In genomic region chr15:72786946-72787345, GRCh38 we compare ENCODE assay signal across 16 cellular contexts. TPM values are rescaled to one million over a fixed set of nuclear protein-coding genes. Genes with fewer than 3 reads are reported as not detected.
DNase-seq lines count a peak whose midpoint lies in the region; ATAC-seq, FAIRE-seq and TF ChIP-seq lines count a peak whose summit lies in the region.
"Had no signal": no experiment of that assay in that cellular context is flagged by ENCODE, and none has a peak within 500 bp of the region (broad histone marks: within the 10 kb centered on the region; RNA-seq: fewer than 3 reads in every experiment).

No MANE protein-coding gene starts in this region.

- DNase-seq in CD8-positive, alpha-beta memory T cell = no peak
- DNase-seq in IMR-90 (no peak), K562 (ENCODE audit: extremely low read depth in 1 of 4, low spot score in 3 of 4) (no peak), neuronal stem cell (ENCODE audit: low spot score) (no peak), thyroid gland (no peak), SKM-1 treated with dmso at 0.1 percent for 144 hours (lab: John Stamatoyannopoulos, UW; ENCODE audit: unreplicated experiment) (no peak), NCI-H1436 treated with DMSO at 0.1 percent for 48 hours (lab: John Stamatoyannopoulos, UW) (no peak)
- DNase-seq: brain microvascular endothelial cell; NCI-H1417; NCI-H2171; NCI-H82; stimulated activated CD4-positive, alpha-beta T cell treated with anti-CD3 and anti-CD28 coated beads, Interleukin-4, amount 100 ng/mL, for 24 hours had no signal

- no peak for ATAC-seq in IMR-90 (ENCODE audit: low read depth)
- ATAC-seq in K562 = no peak
- ATAC-seq: activated naive CD4-positive, alpha-beta T cell treated with anti-CD3 and anti-CD28 coated beads, Interleukin-2, amount 50 U/mL, for 72 hours; WTC11 had no signal

- POLR2A ChIA-PET in CD8-positive, alpha-beta memory T cell (lab: Charles Lee) = no interaction called here
- POLR2A ChIA-PET in IMR-90 (lab: Charles Lee; ENCODE audit: unreplicated experiment) = no interaction called here
- POLR2A ChIA-PET in K562 (lab: Yijun Ruan, JAX) = interaction anchor here (0.6 kb wide), 1 partner anchor 1079 kb away, joined by 3 read pairs; no protein-coding TSS in a partner anchor

- no peak overlapping the region for H3K27ac ChIP-seq in CD8-positive, alpha-beta memory T cell (ENCODE audit: low read depth, low read length)
- no peak overlapping the region for H3K27ac ChIP-seq in IMR-90 (ENCODE audit: insufficient read depth, low read length)
- H3K27ac ChIP-seq in K562 (ENCODE audit: extremely low read depth, low read depth, low read length) = no peak overlapping the region
- H3K27ac ChIP-seq in neuronal stem cell (replicated peaks; ENCODE audit: low read length) = no peak overlapping the region
- no peak overlapping the region for H3K27ac ChIP-seq in thyroid gland
- H3K27ac ChIP-seq: brain microvascular endothelial cell, thoracic aorta had no signal

- peaks cover 0 to 9% (median 0%) of the 10 kb centered on the region in 3 donors for H3K36me3 Mint-ChIP-seq in CD8-positive, alpha-beta memory T cell
- H3K36me3 Mint-ChIP-seq: WTC11 had no signal

- H3K9me3 ChIP-seq in CD8-positive, alpha-beta memory T cell (ENCODE audit: low read length) = no peaks in the 10 kb centered on the region
- H3K9me3 ChIP-seq in IMR-90 (ENCODE audit: control insufficient read depth, insufficient read depth, low read length) (no peaks in the 10 kb centered on the region), K562 (replicated peaks; ENCODE audit: control insufficient read depth, insufficient read depth, low read depth, low read length) (no peaks in the 10 kb centered on the region), neuronal stem cell (replicated peaks in 1 of 2; ENCODE audit: control insufficient read depth in 2 of 2, insufficient read depth in 1 of 2, low read depth in 1 of 2, low read length in 2 of 2) (no peaks in the 10 kb centered on the region), thyroid gland (no peaks in the 10 kb centered on the region)
- H3K9me3 ChIP-seq: thoracic aorta had no signal

- intact Hi-C loops in IMR-90 (cut with micrococcal nuclease) = no loop called here
- intact Hi-C loops in K562 (cut with micrococcal nuclease) = loop anchor here (5.0 to 10.0 kb wide), 2 partner anchors 295 to 458 kb away; no protein-coding TSS in a partner anchor
- intact Hi-C loops in thyroid gland (cut with DNase I) = no loop called here

- dilution Hi-C loops in IMR-90 (cut with HindIII; ENCODE audit: low sequenced_read_pairs, unreplicated experiment) = no loop called here

- H3K79me1 ChIP-seq in IMR-90 (ENCODE audit: low read depth in 1 of 2, low read length in 2 of 2) (peaks cover 5 to 13% of the 10 kb centered on the region in 2 experiments; a peak in 3 of 4 replicates), neuronal stem cell (ENCODE audit: low read depth, low read length) (peaks cover 4% of the 10 kb centered on the region)

- no peak for TF ChIP-seq POLR2A in IMR-90 (IDR thresholded peaks at IDR 0.05; ENCODE audit: low read depth, low read length)
- TF ChIP-seq POLR2A in K562 (conservative IDR thresholded peaks at IDR 0.05) = no peak
- no peak for TF ChIP-seq POLR2A in thyroid gland (IDR thresholded peaks at IDR 0.05)

- H2BK120ac ChIP-seq in IMR-90 (ENCODE audit: low read depth, low read length) (0 out of 2 replicates have a peak overlapping the region, but pooled peaks have one; percentile 10), neuronal stem cell (ENCODE audit: low read depth, low read length) (no peak overlapping the region)

- no peak overlapping the region for H2BK5ac ChIP-seq in IMR-90 (ENCODE audit: low read depth, low read length, poor library complexity, severe bottlenecking)
- no peak overlapping the region for H2BK5ac ChIP-seq in neuronal stem cell (ENCODE audit: low read length)

- peaks cover 30% of the 10 kb centered on the region for H3K4me1 ChIP-seq in CD8-positive, alpha-beta memory T cell (ENCODE audit: insufficient read depth, low read length)
- peaks cover 18% of the 10 kb centered on the region for H3K4me1 ChIP-seq in IMR-90 (ENCODE audit: control insufficient read depth, insufficient read depth, low read length)
- H3K4me1 ChIP-seq in K562 (replicated peaks in 1 of 2; ENCODE audit: control insufficient read depth in 2 of 2, insufficient read depth in 2 of 2, low read length in 2 of 2) = peaks cover 5 to 7% of the 10 kb centered on the region in 2 experiments; a peak in 3 of 5 replicates
- H3K4me1 ChIP-seq in neuronal stem cell (ENCODE audit: control insufficient read depth in 2 of 2, insufficient read depth in 1 of 2, low read depth in 1 of 2, low read length in 2 of 2) = peaks cover 6 to 19% of the 10 kb centered on the region in 2 donors
- peaks cover 2 to 10% of the 10 kb centered on the region in 2 donors for H3K4me1 ChIP-seq in thyroid gland

- H2BK15ac ChIP-seq in IMR-90 (ENCODE audit: low read depth, low read length) (no peak overlapping the region), neuronal stem cell (ENCODE audit: low read length) (no peak overlapping the region)

- H3K14ac ChIP-seq in IMR-90 (replicated peaks; ENCODE audit: low read depth, low read length) = no peak overlapping the region
- H3K14ac ChIP-seq in neuronal stem cell (ENCODE audit: low read length) = no peak overlapping the region

- H4K5ac ChIP-seq in IMR-90 (ENCODE audit: low read depth, low read length) = no peak overlapping the region

- H2AFZ ChIP-seq in IMR-90 (replicated peaks; ENCODE audit: low read length, poor library complexity) (no peak overlapping the region), K562 (ENCODE audit: low read depth, low read length) (peak overlapping the region; percentile 19; the same call in 1 of the 2 replicates), neuronal stem cell (ENCODE audit: low read length) (peak overlapping the region; percentile 95)

- H3K4me3 Mint-ChIP-seq in CD8-positive, alpha-beta memory T cell = peak overlapping the region in 4 of 7 donors; percentile 6 to 20 (median 14)
- H3K4me3 Mint-ChIP-seq: B cell, WTC11 had no signal

- H3K9me1 ChIP-seq in IMR-90 (ENCODE audit: insufficient read depth, low read length) (peaks cover 19% of the 10 kb centered on the region), K562 (ENCODE audit: control insufficient read depth, insufficient read depth, low read length) (no peaks in the 10 kb centered on the region)

- no peak overlapping the region for H3K4me2 ChIP-seq in IMR-90 (ENCODE audit: low read depth, low read length)
- no peak overlapping the region for H3K4me2 ChIP-seq in K562 (ENCODE audit: insufficient read depth, low read length)
- H3K4me2 ChIP-seq in neuronal stem cell (ENCODE audit: insufficient read depth, low read length, poor library complexity, severe bottlenecking) = no peak overlapping the region

- H3K79me2 ChIP-seq in K562 (ENCODE audit: control insufficient read depth, insufficient read depth, low read length) = peaks cover 16% of the 10 kb centered on the region

- H3K4ac ChIP-seq in IMR-90 (ENCODE audit: low read depth, low read length) = peak overlapping the region; percentile 68; the same call in 1 of the 2 replicates
- H3K4ac ChIP-seq in neuronal stem cell (ENCODE audit: low read length) = no peak overlapping the region

- H4K8ac ChIP-seq in IMR-90 (ENCODE audit: low read depth in 2 of 2, low read length in 2 of 2) = peak overlapping the region in 1 of 2 experiments; percentile 88; a peak in 1 of 4 replicates
- no peak overlapping the region for H4K8ac ChIP-seq in neuronal stem cell (ENCODE audit: low read depth, low read length)

- no peak for TF ChIP-seq EP300 in K562 (IDR thresholded peaks at IDR 0.05; ENCODE audit: low read length)

- no peak overlapping the region for H2BK20ac ChIP-seq in IMR-90 (ENCODE audit: low read depth, low read length)

- BruUV-seq in IMR-90 (replicated peaks; lab: Mats Ljungman, UMichigan) = no TSS peak
- BruUV-seq in K562 (replicated peaks; lab: Mats Ljungman, UMichigan) = no TSS peak

- no CpG with 5 or more reads among the region's 4 CpGs for WGBS in IMR-90 (ENCODE audit: extremely low coverage in 2 of 2, insufficient read length in 1 of 2), 2 experiments
- 24% methylated on average over 4 of the region's 4 CpGs for WGBS in K562 (ENCODE audit: insufficient coverage, low coverage, missing lambda C conversion rate)
- no CpG with 5 or more reads among the region's 4 CpGs for WGBS in neuronal stem cell (ENCODE audit: extremely low coverage in 2 of 2, insufficient read length in 2 of 2, insufficient replicate concordance in 1 of 2), 2 donors
- 79 to 83% methylated on average over 4 of the region's 4 CpGs for WGBS in thyroid gland, 2 donors

- no peak overlapping the region for H2BK12ac ChIP-seq in neuronal stem cell (ENCODE audit: low read length)

- H3K9me3 Mint-ChIP-seq in CD8-positive, alpha-beta memory T cell = no peaks in the 10 kb centered on the region
- H3K9me3 Mint-ChIP-seq: activated naive CD4-positive, alpha-beta T cell treated with anti-CD3 and anti-CD28 coated beads, Interleukin-2, amount 50 U/mL, for 72 hours had no signal

- H4K20me1 ChIP-seq in IMR-90 (ENCODE audit: insufficient read depth, low read length) (no peaks in the 10 kb centered on the region), K562 (replicated peaks; ENCODE audit: control insufficient read depth, insufficient read depth, low read length) (0 out of 2 replicates have a peak, but pooled peaks cover under 1% of the 10 kb centered on the region)

- CTCF ChIA-PET in CD8-positive, alpha-beta memory T cell (lab: Charles Lee) = no interaction called here
- CTCF ChIA-PET in IMR-90 (lab: Yijun Ruan, JAX) (no interaction called here), K562 (lab: Yijun Ruan, JAX; ENCODE audit: low intra/inter-chr PET ratio) (no interaction called here)

- peaks cover 36 to 48% (median 42%) of the 10 kb centered on the region in 3 donors for H3K4me1 Mint-ChIP-seq in CD8-positive, alpha-beta memory T cell

- no peaks in the 10 kb centered on the region for H3K27me3 Mint-ChIP-seq in CD8-positive, alpha-beta memory T cell
- H3K27me3 Mint-ChIP-seq: B cell had no signal

- TF ChIP-seq CTCF in IMR-90 (conservative IDR thresholded peaks at IDR 0.05; ENCODE audit: low read depth, low read length) (no peak), K562 (IDR thresholded peaks at IDR 0.05 in 2 of 3, conservative IDR thresholded peaks at IDR 0.05 in 1 of 3; ENCODE audit: insufficient read depth in 2 of 3, low read depth in 1 of 3, low read length in 3 of 3) (no peak), thyroid gland (IDR thresholded peaks at IDR 0.05) (no peak)

- H3K9ac ChIP-seq in IMR-90 (ENCODE audit: low read depth, low read length) (no peak overlapping the region), K562 (ENCODE audit: insufficient read depth in 1 of 2, low read depth in 2 of 2, low read length in 2 of 2) (no peak overlapping the region), neuronal stem cell (ENCODE audit: low read depth, low read length, poor library complexity) (no peak overlapping the region)

- peak overlapping the region; percentile 50; the same call in 1 of the 2 replicates for H3K23ac ChIP-seq in IMR-90 (ENCODE audit: low read depth, low read length)
- no peak overlapping the region for H3K23ac ChIP-seq in neuronal stem cell (ENCODE audit: low read depth, low read length, poor library complexity)

- in situ Hi-C loops in IMR-90 (cut with MboI; ENCODE audit: low sequenced_read_pairs) = loop anchor here (5.0 to 10.0 kb wide), 2 partner anchors 295 to 488 kb away; no protein-coding TSS in a partner anchor
- in situ Hi-C loops in K562 (cut with MboI) = loop anchor here (10.0 to 25.0 kb wide), 2 partner anchors 288 to 1300 kb away; partner anchors contain the start of gene GOLGA6A

- no peaks in the 10 kb centered on the region for H3K36me3 ChIP-seq in CD8-positive, alpha-beta memory T cell (ENCODE audit: insufficient read depth, low read length)
- no peaks in the 10 kb centered on the region for H3K36me3 ChIP-seq in IMR-90 (ENCODE audit: control insufficient read depth, insufficient read depth, low read length)
- H3K36me3 ChIP-seq in K562 (ENCODE audit: control insufficient read depth, insufficient read depth, low read length) = peaks cover 2% of the 10 kb centered on the region; the same call in 2 of the 3 replicates
- no peaks in the 10 kb centered on the region for H3K36me3 ChIP-seq in neuronal stem cell (replicated peaks in 1 of 2; ENCODE audit: control insufficient read depth in 2 of 2, insufficient read depth in 2 of 2, low read length in 2 of 2)
- H3K36me3 ChIP-seq in thyroid gland = no peaks in the 10 kb centered on the region
- H3K36me3 ChIP-seq: brain microvascular endothelial cell, thoracic aorta had no signal

- H3K56ac ChIP-seq in IMR-90 (ENCODE audit: extremely low read depth, insufficient read depth, low read length) = no peak overlapping the region

- TF ChIP-seq RAD21 in IMR-90 (IDR thresholded peaks at IDR 0.05; ENCODE audit: low read length) (no peak), K562 (CRISPR knock-in tag; conservative IDR thresholded peaks at IDR 0.05 in 1 of 2, IDR thresholded peaks at IDR 0.05 in 1 of 2) (no peak)

- no peaks in the 10 kb centered on the region for H3K27me3 ChIP-seq in CD8-positive, alpha-beta memory T cell (ENCODE audit: insufficient read depth, low read length, poor library complexity, severe bottlenecking)
- H3K27me3 ChIP-seq in IMR-90 (ENCODE audit: control insufficient read depth, insufficient read depth, low read length) = no peaks in the 10 kb centered on the region
- H3K27me3 ChIP-seq in K562 (ENCODE audit: control insufficient read depth in 2 of 2, insufficient read depth in 2 of 2, low read length in 2 of 2) = no peaks in the 10 kb centered on the region; a peak in 2 of 5 replicates
- H3K27me3 ChIP-seq in neuronal stem cell (ENCODE audit: control insufficient read depth in 3 of 3, insufficient read depth in 3 of 3, low read depth in 1 of 3, low read length in 3 of 3) = no peaks in the 10 kb centered on the region
- no peaks in the 10 kb centered on the region for H3K27me3 ChIP-seq in thyroid gland
- H3K27me3 ChIP-seq: brain microvascular endothelial cell had no signal

- FAIRE-seq in K562 (lab: Jason Lieb, UNC) = no peak

- no peak overlapping the region for H2AK5ac ChIP-seq in IMR-90 (ENCODE audit: low read depth, low read length)
- H2AK5ac ChIP-seq in neuronal stem cell (ENCODE audit: low read depth, low read length) = no peak overlapping the region

- H4K91ac ChIP-seq in IMR-90 (ENCODE audit: insufficient read depth, low read depth, low read length) = no peak overlapping the region
- H4K91ac ChIP-seq in neuronal stem cell (ENCODE audit: low read depth, low read length, poor library complexity) = no peak overlapping the region

- no peak overlapping the region for H3K4me3 ChIP-seq in CD8-positive, alpha-beta memory T cell (ENCODE audit: low read length)
- no peak overlapping the region for H3K4me3 ChIP-seq in IMR-90 (ENCODE audit: insufficient read depth, low read depth, low read length)
- H3K4me3 ChIP-seq in K562 = no peak overlapping the region
- no peak overlapping the region for H3K4me3 ChIP-seq in neuronal stem cell (ENCODE audit: low read length in 2 of 2)
- no peak overlapping the region for H3K4me3 ChIP-seq in thyroid gland (replicated peaks in 1 of 3)
- H3K4me3 ChIP-seq: thoracic aorta had no signal

- no peak overlapping the region for H2AK9ac ChIP-seq in IMR-90 (replicated peaks; ENCODE audit: low read depth, low read length, poor library complexity)

- H3K27ac Mint-ChIP-seq in CD8-positive, alpha-beta memory T cell = peak overlapping the region; percentile 9 to 99 (median 98)
- H3K27ac Mint-ChIP-seq: B cell, WTC11 had no signal

- no peak overlapping the region for H3K18ac ChIP-seq in IMR-90 (ENCODE audit: low read depth, low read length)
- no peak overlapping the region for H3K18ac ChIP-seq in neuronal stem cell (ENCODE audit: low read length)

RNA-seq across cellular contexts. Expression of gene ADPGK, which starts 3.4 kb away (rescaled TPM):
- total RNA-seq in CD8-positive, alpha-beta memory T cell = 10 to 100 TPM; 57.8 to 76.1 TPM
- 67.5 TPM for polyA plus RNA-seq in CD8-positive, alpha-beta memory T cell
- 48.0 and 53.2 TPM in 2 replicates for total RNA-seq in IMR-90 (2012; rRNA removed)
- 56.1 and 62.8 TPM in 2 replicates for polyA plus RNA-seq in IMR-90 (2012; rRNA removed)
- 34.3 and 54.9 TPM in 2 replicates for polyA plus RNA-seq in IMR-90 (2012; cell fraction: cytosol; rRNA removed)
- 111 and 118 TPM in 2 replicates for polyA plus RNA-seq in IMR-90 (2012; cell fraction: nucleus; rRNA removed; ENCODE audit: low replicate concordance)
- total RNA-seq in K562 (2011; cell fraction: chromatin; rRNA removed; ENCODE audit: low replicate concordance) = 139 and 159 TPM in 2 replicates
- 115 and 135 TPM in 2 replicates for total RNA-seq in K562 (2011; cell fraction: nucleolus; rRNA removed)
- 131 and 142 TPM in 2 replicates for total RNA-seq in K562 (2011; cell fraction: nucleoplasm; rRNA removed)
- 43.1 and 50.7 TPM in 2 replicates for total RNA-seq in K562 (2014; rRNA removed)
- total RNA-seq in K562 (2014; rRNA removed; fragmentation: Illumina TruSeq; extraction: Trizol) = 48.5 and 50.4 TPM in 2 replicates
- 58.3 and 59.7 TPM in 2 replicates for total RNA-seq in K562 (2015; rRNA removed; fragmentation: Illumina TruSeq; extraction: Trizol)
- total RNA-seq in K562 (2021) = 40.3 and 45.3 TPM in 2 replicates
- 89.7 and 97.4 TPM in 2 replicates for polyA plus RNA-seq in K562 (2011; rRNA removed)
- polyA plus RNA-seq in K562 (2011; cell fraction: cytosol; rRNA removed) = 56.3 and 64.5 TPM in 2 replicates
- 79.3 and 86.1 TPM in 2 replicates for polyA plus RNA-seq in K562 (2011; cell fraction: nucleus; rRNA removed)
- polyA plus RNA-seq in K562 (2012) = 29.5 and 33.0 TPM in 2 replicates
- 47.4 and 59.0 TPM in 2 replicates for polyA plus RNA-seq in K562 (2014; fragmentation: Illumina TruSeq; extraction: Trizol)
- polyA plus RNA-seq in K562 (2014; fragmentation: Nextera tagmentation; extraction: Ambion mirVana) = 10 to 100 TPM; 13.4 to 16.0 TPM
- 55.7 and 67.1 TPM in 2 replicates for polyA plus RNA-seq in K562 (2014; rRNA removed)
- 60.4 and 68.2 TPM in 2 replicates for polyA minus RNA-seq in K562 (2011; rRNA and poly(A)+ RNA removed)
- 28.1 and 29.3 TPM in 2 replicates for polyA minus RNA-seq in K562 (2011; cell fraction: cytosol; rRNA and poly(A)+ RNA removed)
- polyA minus RNA-seq in K562 (2011; cell fraction: nucleus; rRNA and poly(A)+ RNA removed) = 49.1 and 67.0 TPM in 2 replicates
- 18.4 TPM for polyA plus RNA-seq in neuronal stem cell (2013, experiment 1 of 2)
- 17.2 TPM for polyA plus RNA-seq in neuronal stem cell (2013, experiment 2 of 2)
- total RNA-seq in thyroid gland = 10 to 100 TPM; 53.0 to 74.6 (median 61.7) TPM
